Comparison of ENCODE assay signal across 8 cellular contexts in the genomic region with DNA sequence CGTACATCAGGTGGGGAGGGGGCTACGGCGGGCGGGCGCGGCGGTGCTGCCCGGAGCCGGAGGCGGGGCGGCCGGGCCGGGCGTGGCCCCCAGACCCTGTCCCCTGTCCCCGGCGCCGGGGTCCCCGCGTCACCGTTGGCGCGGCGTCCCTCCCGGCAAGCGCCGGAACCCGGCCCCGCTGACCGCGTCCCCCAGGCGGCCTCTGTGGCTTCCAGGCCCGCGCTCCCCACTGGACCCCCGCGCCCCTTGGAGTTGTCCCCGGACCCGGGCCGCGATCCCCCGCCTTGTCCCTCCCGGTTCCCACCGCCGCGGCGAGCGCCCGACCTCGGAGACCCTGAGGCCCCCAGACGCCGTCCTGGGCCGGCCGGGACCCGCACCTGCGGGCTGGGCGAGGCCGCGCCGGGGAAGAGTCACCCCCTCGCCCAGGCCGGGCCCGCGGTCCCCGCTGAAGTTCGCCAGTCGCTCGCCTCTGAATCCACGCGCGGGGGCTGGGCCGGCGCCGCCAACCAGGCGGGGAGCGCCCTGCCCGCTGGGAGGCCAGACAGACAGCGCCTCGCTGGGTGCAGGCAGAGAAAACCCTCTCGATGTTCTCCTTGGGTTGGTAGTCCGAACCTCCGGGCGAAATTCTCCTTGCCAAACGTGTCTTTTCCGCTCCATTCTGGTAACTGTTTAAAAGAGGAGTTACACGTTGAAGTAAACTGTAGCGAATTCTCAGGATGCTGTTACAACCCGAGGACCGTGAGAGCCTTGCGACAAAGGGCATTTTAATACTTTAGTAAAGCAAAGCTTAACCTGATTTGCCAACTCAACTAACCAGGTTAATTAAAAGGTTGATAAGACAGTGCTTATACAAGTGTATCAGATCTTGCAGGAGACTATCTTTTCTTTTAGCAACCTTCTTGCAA. TPM values are rescaled to one million over a fixed set of nuclear protein-coding genes. Genes with fewer than 3 reads are reported as not detected.
DNase-seq lines count a peak whose midpoint lies in the region; ATAC-seq, FAIRE-seq and TF ChIP-seq lines count a peak whose summit lies in the region.

No MANE protein-coding gene starts in this region.

- H3K4me2 ChIP-seq in keratinocyte (ENCODE audit: control insufficient read depth, extremely low read depth, insufficient read depth, low read depth, low read length): peak overlapping the region; percentile 97
- peak overlapping the region; percentile 91 for H3K4me2 ChIP-seq in smooth muscle cell

- no peaks in the 10 kb centered on the region for H3K27me3 ChIP-seq in keratinocyte (ENCODE audit: control insufficient read depth, extremely low read depth, insufficient read depth, low read length)
- no peaks in the 10 kb centered on the region for H3K27me3 ChIP-seq in smooth muscle cell (ENCODE audit: low read depth)

- peaks cover 41% of the 10 kb centered on the region for H3K4me1 Mint-ChIP-seq in WTC11

- H3K9me3 ChIP-seq in keratinocyte (ENCODE audit: control insufficient read depth, low read depth, low read length): no peaks in the 10 kb centered on the region
- no peaks in the 10 kb centered on the region for H3K9me3 ChIP-seq in smooth muscle cell (replicated peaks; ENCODE audit: low read depth)

- H3K9me1 ChIP-seq in keratinocyte (ENCODE audit: control insufficient read depth, extremely low read depth, insufficient read depth, low read length): no peaks in the 10 kb centered on the region

- no peak for TF ChIP-seq CTCF in GM20000 (IDR thresholded peaks at IDR 0.05; ENCODE audit: extremely low read depth, missing control alignments)
- TF ChIP-seq CTCF in WTC11 (IDR thresholded peaks at IDR 0.05): no peak
- TF ChIP-seq CTCF in keratinocyte (optimal IDR thresholded peaks at IDR 0.05 in 1 of 3, IDR thresholded peaks at IDR 0.05 in 1 of 3, conservative IDR thresholded peaks at IDR 0.05 in 1 of 3; ENCODE audit: extremely low read depth in 1 of 3, insufficient read depth in 2 of 3, low read length in 3 of 3): peak; percentile 10 to 34 (median 32)
- no peak for TF ChIP-seq CTCF in smooth muscle cell (IDR thresholded peaks at IDR 0.05; ENCODE audit: borderline replicate concordance, insufficient read depth, poor library complexity, severe bottlenecking)

- peak overlapping the region; percentile 71; the same call in 1 of the 2 replicates for H3K27ac Mint-ChIP-seq in WTC11

- dilution Hi-C loops in keratinocyte (cut with MboI; ENCODE audit: extremely low pct_ligation_motif_present, low sequenced_read_pairs): no loop called here

- POLR2A ChIA-PET in WTC11 (lab: Charles Lee): interaction anchor here (0.8 to 1.2 kb wide), 5 partner anchors 12 to 422 kb away, joined by 3 to 5 read pairs (median 4); no protein-coding TSS in a partner anchor

- DNase-seq in COLO668 (lab: John Stamatoyannopoulos, UW; ENCODE audit: unreplicated experiment) (peak; percentile 57), GM20000 (ENCODE audit: low spot score) (peak; percentile 69), HT1080 (ENCODE audit: low read depth) (peak; percentile 13), WTC11 (ENCODE audit: low spot score) (peak; percentile 23), caudate nucleus (lab: John Stamatoyannopoulos, UW) (peak in 44 of 61 donors; percentile 3 to 65 (median 26)), keratinocyte (ENCODE audit: low read depth, low spot score) (no peak), smooth muscle cell (lab: John Stamatoyannopoulos, UW; ENCODE audit: unreplicated experiment) (peak; percentile 29), globus pallidus (ENCODE audit: low spot score) (no peak)

- no peak for ATAC-seq in WTC11

- peak overlapping the region; percentile 83 for H2AFZ ChIP-seq in keratinocyte (ENCODE audit: control insufficient read depth, low read length)
- peak overlapping the region; percentile 70 for H2AFZ ChIP-seq in smooth muscle cell (ENCODE audit: low read depth)

- CTCF ChIA-PET in WTC11 (lab: Charles Lee): interaction anchor here (0.5 to 2.0 kb wide), 4 partner anchors 54 to 399 kb away, joined by 3 to 10 read pairs (median 4); no protein-coding TSS in a partner anchor

- WGBS in smooth muscle cell (ENCODE audit: low lambda C conversion rate): under 1% methylated on average over 46 of the region's 88 CpGs

- H3K4me3 Mint-ChIP-seq in WTC11: peak overlapping the region; percentile 85

- H3K27me3 Mint-ChIP-seq in WTC11 (ENCODE audit: low read depth): peaks cover 4% of the 10 kb centered on the region; the same call in 1 of the 2 replicates

- H3K36me3 ChIP-seq in keratinocyte (ENCODE audit: control insufficient read depth in 2 of 2, extremely low read depth in 1 of 2, insufficient read depth in 2 of 2, low read length in 2 of 2): no peaks in the 10 kb centered on the region
- no peaks in the 10 kb centered on the region for H3K36me3 ChIP-seq in smooth muscle cell (ENCODE audit: low read depth)

- H3K9ac ChIP-seq in keratinocyte (ENCODE audit: control insufficient read depth, extremely low read depth, insufficient read depth, low read length): peak overlapping the region; percentile 84
- H3K9ac ChIP-seq in smooth muscle cell (ENCODE audit: low read depth): peak overlapping the region; percentile 88

- peaks cover 29% of the 10 kb centered on the region for H3K4me1 ChIP-seq in keratinocyte (ENCODE audit: control insufficient read depth, extremely low read depth, insufficient read depth, low read length)
- peaks cover 12% of the 10 kb centered on the region for H3K4me1 ChIP-seq in smooth muscle cell (ENCODE audit: low read depth)

- H3K79me2 ChIP-seq in keratinocyte (ENCODE audit: control insufficient read depth, insufficient read depth, low read length): peaks cover 61% of the 10 kb centered on the region
- H3K79me2 ChIP-seq in smooth muscle cell (ENCODE audit: low read depth): peaks cover 38% of the 10 kb centered on the region

- H3F3A ChIP-seq in smooth muscle cell (ENCODE audit: low read depth): no peaks in the 10 kb centered on the region

- FAIRE-seq in keratinocyte (lab: Jason Lieb, UNC): no peak

- H4K20me1 ChIP-seq in keratinocyte (ENCODE audit: control insufficient read depth, extremely low read depth, insufficient read depth, low read length): no peaks in the 10 kb centered on the region
- H4K20me1 ChIP-seq in smooth muscle cell (ENCODE audit: low read depth): peaks cover 44% of the 10 kb centered on the region

- H3K27ac ChIP-seq in caudate nucleus (ENCODE audit: low read depth, low read length) (peak overlapping the region; percentile 76), keratinocyte (ENCODE audit: control insufficient read depth, insufficient read depth, low read length) (peak overlapping the region; percentile 80), smooth muscle cell (ENCODE audit: low read depth) (peak overlapping the region; percentile 74)

- H3K36me3 Mint-ChIP-seq in WTC11: peaks cover 3% of the 10 kb centered on the region

- H3K4me3 ChIP-seq in keratinocyte (ENCODE audit: control insufficient read depth in 2 of 3, extremely low read depth in 1 of 3, insufficient read depth in 2 of 3, low read depth in 1 of 3, low read length in 3 of 3) (peak overlapping the region; percentile 78 to 98 (median 98)), smooth muscle cell (peak overlapping the region; percentile 65)

- H3K9me3 Mint-ChIP-seq in WTC11: no peaks in the 10 kb centered on the region

TF ChIP-seq in WTC11, 78 proteins besides CTCF, POLR2A, EP300 and RAD21:
- TF ChIP-seq, protein P1, sequence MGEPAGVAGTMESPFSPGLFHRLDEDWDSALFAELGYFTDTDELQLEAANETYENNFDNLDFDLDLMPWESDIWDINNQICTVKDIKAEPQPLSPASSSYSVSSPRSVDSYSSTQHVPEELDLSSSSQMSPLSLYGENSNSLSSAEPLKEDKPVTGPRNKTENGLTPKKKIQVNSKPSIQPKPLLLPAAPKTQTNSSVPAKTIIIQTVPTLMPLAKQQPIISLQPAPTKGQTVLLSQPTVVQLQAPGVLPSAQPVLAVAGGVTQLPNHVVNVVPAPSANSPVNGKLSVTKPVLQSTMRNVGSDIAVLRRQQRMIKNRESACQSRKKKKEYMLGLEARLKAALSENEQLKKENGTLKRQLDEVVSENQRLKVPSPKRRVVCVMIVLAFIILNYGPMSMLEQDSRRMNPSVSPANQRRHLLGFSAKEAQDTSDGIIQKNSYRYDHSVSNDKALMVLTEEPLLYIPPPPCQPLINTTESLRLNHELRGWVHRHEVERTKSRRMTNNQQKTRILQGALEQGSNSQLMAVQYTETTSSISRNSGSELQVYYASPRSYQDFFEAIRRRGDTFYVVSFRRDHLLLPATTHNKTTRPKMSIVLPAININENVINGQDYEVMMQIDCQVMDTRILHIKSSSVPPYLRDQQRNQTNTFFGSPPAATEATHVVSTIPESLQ (CRISPR knock-in tag; IDR thresholded peaks at IDR 0.05): no peak
- TF ChIP-seq, protein P2, sequence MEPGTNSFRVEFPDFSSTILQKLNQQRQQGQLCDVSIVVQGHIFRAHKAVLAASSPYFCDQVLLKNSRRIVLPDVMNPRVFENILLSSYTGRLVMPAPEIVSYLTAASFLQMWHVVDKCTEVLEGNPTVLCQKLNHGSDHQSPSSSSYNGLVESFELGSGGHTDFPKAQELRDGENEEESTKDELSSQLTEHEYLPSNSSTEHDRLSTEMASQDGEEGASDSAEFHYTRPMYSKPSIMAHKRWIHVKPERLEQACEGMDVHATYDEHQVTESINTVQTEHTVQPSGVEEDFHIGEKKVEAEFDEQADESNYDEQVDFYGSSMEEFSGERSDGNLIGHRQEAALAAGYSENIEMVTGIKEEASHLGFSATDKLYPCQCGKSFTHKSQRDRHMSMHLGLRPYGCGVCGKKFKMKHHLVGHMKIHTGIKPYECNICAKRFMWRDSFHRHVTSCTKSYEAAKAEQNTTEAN (CRISPR knock-in tag; IDR thresholded peaks at IDR 0.05): 0 out of 2 replicates have a peak, but pooled peaks have one; percentile 10

RNA-seq across cellular contexts. Expression of a gene that starts 0.8 kb away (rescaled TPM):
- total RNA-seq in HT1080 (2014; rRNA removed; shearing (Covaris generic)): 5.0 and 5.5 TPM in 2 replicates
- polyA plus RNA-seq in HT1080 (2015; cell fraction: cytosol; rRNA removed): 2.3 and 3.0 TPM in 2 replicates
- polyA plus RNA-seq in HT1080 (2015; cell fraction: nucleus; rRNA removed): 5.4 and 5.6 TPM in 2 replicates
- total RNA-seq in WTC11 (2021): 20.1 to 25.4 TPM (median 21.8 TPM) in 3 replicates
- 5.3 to 6.5 TPM (median 5.8 TPM) in 3 replicates for polyA plus RNA-seq in keratinocyte
- polyA plus RNA-seq in keratinocyte (2011; ENCODE audit: low read depth): 14.7 TPM
- polyA plus RNA-seq in keratinocyte (2011; cell fraction: cytosol; rRNA removed): 3.8 and 4.4 TPM in 2 replicates
- 11.0 and 12.7 TPM in 2 replicates for polyA plus RNA-seq in keratinocyte (2011; cell fraction: nucleus; rRNA removed)
- polyA plus RNA-seq in keratinocyte (2012; ENCODE audit: low replicate concordance): 3.2 and 11.1 TPM in 2 replicates
- 11.7 to 25.4 TPM (median 18.6 TPM) in 3 replicates for polyA minus RNA-seq in keratinocyte
- polyA minus RNA-seq in keratinocyte (2011; cell fraction: cytosol; rRNA and poly(A)+ RNA removed): 14.0 TPM
- polyA minus RNA-seq in keratinocyte (2011; cell fraction: nucleus; rRNA and poly(A)+ RNA removed): 23.0 and 42.6 TPM in 2 replicates
- 14.6 and 16.3 TPM in 2 replicates for total RNA-seq in smooth muscle cell
- 1.2 and 1.6 TPM in 2 replicates for polyA plus RNA-seq in smooth muscle cell

Comparison
In these comparisons a context has a peak if more than half of its experiments do, and no peak if none do; other contexts are left out.
1. DNase-seq: peak in COLO668 (single experiment), GM20000 (single experiment), HT1080 (single experiment), WTC11 (single experiment), caudate nucleus (44 of 61) and smooth muscle cell (single experiment); none in keratinocyte (single experiment) and globus pallidus (single experiment).
2. CTCF ChIP-seq: peak in keratinocyte (3 of 3); none in GM20000 (single experiment), WTC11 (single experiment) and smooth muscle cell (single experiment).
3. Peak in every context shown above with its lines, with median percentiles within 50 percentile points of each other: H3K27ac ChIP-seq.